30 cellular contexts compared by ENCODE assay signal in genomic region chr18:79382681-79383387, GRCh38. TPM values are rescaled to one million over a fixed set of nuclear protein-coding genes. Genes with fewer than 3 reads are reported as not detected.
A peak's percentile ranks its signal among the peaks of the same experiment; 100 is the strongest.
DNase-seq lines count a peak whose midpoint lies in the region; ATAC-seq and TF ChIP-seq lines count a peak whose summit lies in the region.
"Had no signal": no experiment of that assay in that cellular context is flagged by ENCODE, and none has a peak within 500 bp of the region (broad histone marks: within the 10 kb centered on the region; RNA-seq: fewer than 3 reads in every experiment).

No MANE protein-coding gene starts in this region.

- no peak overlapping the region for H3K27ac Mint-ChIP-seq in activated T-cell treated with anti-CD3 and anti-CD28 coated beads, Interleukin-2, amount 50 U/mL, for 72 hours
- H3K27ac Mint-ChIP-seq: activated naive CD4-positive, alpha-beta T cell treated with anti-CD3 and anti-CD28 coated beads, Interleukin-2, amount 10 ng/mL, durations not matched to agents 7 days and 5 days; B cell; CD8-positive, alpha-beta T cell; endodermal cell; nephron progenitor cell; stimulated activated naive CD8-positive, alpha-beta T cell treated with anti-CD3 and anti-CD28 coated beads, Interleukin-15, amount 100 ng/mL, for 72 hours had no signal

- H3K9me3 ChIP-seq in RWPE2 (ENCODE audit: severe bottlenecking) = no peaks in the 10 kb centered on the region
- no peaks in the 10 kb centered on the region for H3K9me3 ChIP-seq in stomach
- H3K9me3 ChIP-seq in mucosa of descending colon = no peaks in the 10 kb centered on the region
- H3K9me3 ChIP-seq: adrenal gland, esophagus squamous epithelium, pancreas, tibial artery had no signal

- TF ChIP-seq EP300 in stomach (IDR thresholded peaks at IDR 0.05) = no peak

- H3K4me3 ChIP-seq in RWPE2 (ENCODE audit: severe bottlenecking) = no peak overlapping the region
- no peak overlapping the region for H3K4me3 ChIP-seq in lower leg skin (ENCODE audit: low read depth, poor library complexity, severe bottlenecking)
- H3K4me3 ChIP-seq in stomach = no peak overlapping the region
- H3K4me3 ChIP-seq in mucosa of descending colon = no peak overlapping the region
- H3K4me3 ChIP-seq: adrenal gland, esophagus squamous epithelium, GM12878, pancreas, tibial artery had no signal

- TF ChIP-seq POLR2A in lower leg skin (IDR thresholded peaks at IDR 0.05) (no peak), stomach (IDR thresholded peaks at IDR 0.05) (no peak)

- H3K36me3 ChIP-seq in RWPE2 (ENCODE audit: low read depth) (no peaks in the 10 kb centered on the region), stomach (peaks cover 0 to 21% (median 8%) of the 10 kb centered on the region in 4 donors), mucosa of descending colon (ENCODE audit: low read depth) (no peaks in the 10 kb centered on the region)
- H3K36me3 ChIP-seq: adrenal gland had no signal

- H3K4me1 ChIP-seq in RWPE2 (ENCODE audit: insufficient read depth, poor library complexity, severe bottlenecking) (no peaks in the 10 kb centered on the region), stomach (peaks cover 0 to 13% (median 7%) of the 10 kb centered on the region in 4 donors), mucosa of descending colon (ENCODE audit: low read depth) (no peaks in the 10 kb centered on the region)
- H3K4me1 ChIP-seq: adrenal gland, pancreas had no signal

- no peak overlapping the region for H3K27ac ChIP-seq in RWPE2 (ENCODE audit: poor library complexity, severe bottlenecking)
- H3K27ac ChIP-seq in stomach = no peak overlapping the region
- H3K27ac ChIP-seq: adrenal gland, esophagus squamous epithelium, HL-60, pancreas, tibial artery had no signal

- H3K27me3 ChIP-seq in RWPE2 (ENCODE audit: insufficient read depth, poor library complexity, severe bottlenecking) (no peaks in the 10 kb centered on the region), stomach (peaks cover 0 to 48% (median 15%) of the 10 kb centered on the region in 3 donors)

- no peak overlapping the region for H3K4me3 Mint-ChIP-seq in activated T-cell treated with anti-CD3 and anti-CD28 coated beads, Interleukin-2, amount 50 U/mL, for 72 hours
- H3K4me3 Mint-ChIP-seq: activated B cell treated with CpG ODN at 0.5 μM for 24 hours; activated naive CD4-positive, alpha-beta T cell treated with anti-CD3 and anti-CD28 coated beads, Interleukin-2, amount 10 ng/mL, durations not matched to agents 7 days and 5 days; B cell; CD8-positive, alpha-beta T cell; central memory CD8-positive, alpha-beta T cell; endodermal cell; nephron progenitor cell; stimulated activated naive CD8-positive, alpha-beta T cell treated with anti-CD3 and anti-CD28 coated beads, Interleukin-15, amount 100 ng/mL, for 72 hours had no signal

- peaks cover 6% of the 10 kb centered on the region for H3K27me3 Mint-ChIP-seq in activated T-cell treated with anti-CD3 and anti-CD28 coated beads, Interleukin-2, amount 50 U/mL, for 72 hours (ENCODE audit: low read depth)
- H3K27me3 Mint-ChIP-seq: activated B cell treated with CpG ODN at 0.5 μM for 24 hours; B cell; central memory CD8-positive, alpha-beta T cell; stimulated activated naive CD8-positive, alpha-beta T cell treated with anti-CD3 and anti-CD28 coated beads, Interleukin-15, amount 100 ng/mL, for 72 hours had no signal

- H3K36me3 Mint-ChIP-seq in activated T-cell treated with anti-CD3 and anti-CD28 coated beads, Interleukin-2, amount 50 U/mL, for 72 hours (ENCODE audit: insufficient read depth in 2 of 2) = peaks cover 0 to 7% of the 10 kb centered on the region in 2 donors

- H3K4me1 Mint-ChIP-seq in activated T-cell treated with anti-CD3 and anti-CD28 coated beads, Interleukin-2, amount 50 U/mL, for 72 hours (ENCODE audit: low read depth) = peaks cover 17% of the 10 kb centered on the region

- no peaks in the 10 kb centered on the region for H3K9me3 Mint-ChIP-seq in activated T-cell treated with anti-CD3 and anti-CD28 coated beads, Interleukin-2, amount 50 U/mL, for 72 hours
- H3K9me3 Mint-ChIP-seq: activated B cell treated with CpG ODN at 0.5 μM for 24 hours; activated naive CD4-positive, alpha-beta T cell treated with anti-CD3 and anti-CD28 coated beads, Interleukin-2, amount 10 ng/mL, durations not matched to agents 7 days and 5 days; CD8-positive, alpha-beta T cell; central memory CD8-positive, alpha-beta T cell; endodermal cell; nephron progenitor cell; stimulated activated naive CD8-positive, alpha-beta T cell treated with anti-CD3 and anti-CD28 coated beads, Interleukin-15, amount 100 ng/mL, for 72 hours had no signal

- TF ChIP-seq CTCF in RWPE2 (IDR thresholded peaks at IDR 0.05; ENCODE audit: poor library complexity, severe bottlenecking) = no peak
- TF ChIP-seq CTCF in lower leg skin (IDR thresholded peaks at IDR 0.05) = no peak
- no peak for TF ChIP-seq CTCF in stomach (IDR thresholded peaks at IDR 0.05)
- no peak for TF ChIP-seq CTCF in mucosa of descending colon (IDR thresholded peaks at IDR 0.05)

- peak; percentile 15 for DNase-seq in activated T-cell treated with anti-CD3 and anti-CD28 coated beads, Interleukin-2, amount 50 U/mL, for 1 hour
- no peak for DNase-seq in activated T-cell treated with anti-CD3 and anti-CD28 coated beads, Interleukin-2, amount 50 U/mL, for 72 hours
- DNase-seq in RWPE2 (ENCODE audit: low spot score) (no peak), lower leg skin (ENCODE audit: low spot score in 2 of 2) (peak; percentile 15 to 87), stomach (peak; percentile 17), NCI-H345 (lab: John Stamatoyannopoulos, UW) (no peak), mucosa of descending colon (no peak)
- DNase-seq: activated B cell treated with CpG ODN at 0.5 μM for 24 hours; activated naive CD4-positive, alpha-beta T cell treated with anti-CD3 and anti-CD28 coated beads, Interleukin-2, amount 10 ng/mL, durations not matched to agents 7 days and 5 days; CD8-positive, alpha-beta T cell; dermis blood vessel endothelial cell; endodermal cell; esophagus squamous epithelium; foreskin melanocyte; NCI-H1417 treated with DMSO at 0.1 percent for 48 hours; NCI-H2081 treated with DMSO at 0.1 percent for 48 hours; NCI-H446 treated with DMSO at 0.1 percent for 48 hours; NCI-H774; nephron progenitor cell; RPMI8226; stimulated activated CD8-positive, alpha-beta memory T cell treated with anti-CD3 and anti-CD28 coated beads, Interleukin-4, amount 100 ng/mL, for 48 hours; stimulated activated naive CD8-positive, alpha-beta T cell treated with anti-CD3 and anti-CD28 coated beads, Interleukin-15, amount 100 ng/mL, for 72 hours; tibial artery had no signal

- no peak for ATAC-seq in activated T-cell treated with anti-CD3 and anti-CD28 coated beads, Interleukin-2, amount 50 U/mL, for 72 hours (replicated peaks in 1 of 2)
- ATAC-seq in RWPE2 (ENCODE audit: low read depth) (peak; percentile 17; the same call in 1 of the 3 replicates), HG03135 (IDR thresholded peaks at IDR 0.05; ENCODE audit: unreplicated experiment) (no peak), mucosa of descending colon (no peak)
- ATAC-seq: CD8-positive, alpha-beta T cell; GM12878; pancreas; stimulated activated naive CD8-positive, alpha-beta T cell treated with anti-CD3 and anti-CD28 coated beads, Interleukin-15, amount 100 ng/mL, for 72 hours had no signal

- intact Hi-C loops in lower leg skin (cut with DNase I; ENCODE audit: low total_unique reads) = loop anchor here (5.0 kb wide), 2 partner anchors 144 to 259 kb away; no protein-coding TSS in a partner anchor
- intact Hi-C loops in stomach (cut with DNase I; ENCODE audit: low total_unique reads) = loop anchor here (5.0 kb wide), 1 partner anchor 259 kb away; no protein-coding TSS in a partner anchor
- intact Hi-C loops in mucosa of descending colon (cut with DNase I, micrococcal nuclease) = loop anchor here (5.0 kb wide), 2 partner anchors 144 to 259 kb away; no protein-coding TSS in a partner anchor

- 76% methylated on average over 25 to 27 of the region's 27 CpGs for WGBS in lower leg skin, 2 donors
- WGBS in stomach, 5 donors = 72 to 81% (median 77%) methylated on average over 23 to 27 of the region's 27 CpGs

RNA-seq across cellular contexts. Expression of gene NFATC1, which starts 12.9 kb away (rescaled TPM):
- total RNA-seq in activated T-cell treated with anti-CD3 and anti-CD28 coated beads, Interleukin-2, amount 50 U/mL, for 72 hours = 10 to 100 TPM; 70.4 to 86.0 TPM
- total RNA-seq in lower leg skin = 10 to 100 TPM; 14.0 to 22.4 (median 15.0) TPM
- 10 to 100 TPM in 1 of 5 donors, 1 to 10 TPM in 4; 5.4 to 14.0 (median 6.6) TPM for total RNA-seq in stomach
- polyA plus RNA-seq in stomach = 1 to 10 TPM; 2.6 to 8.2 (median 2.6) TPM
- 10 to 100 TPM in 1 of 3 donors, 1 to 10 TPM in 2; 2.9 to 12.9 (median 4.6) TPM for total RNA-seq in mucosa of descending colon

Comparison
In these comparisons a context has a peak if more than half of its experiments do, and no peak if none do; other contexts are left out.
1. DNase-seq: peak in activated T-cell treated with anti-CD3 and anti-CD28 coated beads, Interleukin-2, amount 50 U/mL, for 1 hour (single experiment), lower leg skin (2 of 2) and stomach (single experiment); none in activated T-cell treated with anti-CD3 and anti-CD28 coated beads, Interleukin-2, amount 50 U/mL, for 72 hours (0 of 2), RWPE2 (single experiment), NCI-H345 (single experiment) and mucosa of descending colon (0 of 3).